8 cellular contexts compared by ENCODE assay signal in the genomic region with DNA sequence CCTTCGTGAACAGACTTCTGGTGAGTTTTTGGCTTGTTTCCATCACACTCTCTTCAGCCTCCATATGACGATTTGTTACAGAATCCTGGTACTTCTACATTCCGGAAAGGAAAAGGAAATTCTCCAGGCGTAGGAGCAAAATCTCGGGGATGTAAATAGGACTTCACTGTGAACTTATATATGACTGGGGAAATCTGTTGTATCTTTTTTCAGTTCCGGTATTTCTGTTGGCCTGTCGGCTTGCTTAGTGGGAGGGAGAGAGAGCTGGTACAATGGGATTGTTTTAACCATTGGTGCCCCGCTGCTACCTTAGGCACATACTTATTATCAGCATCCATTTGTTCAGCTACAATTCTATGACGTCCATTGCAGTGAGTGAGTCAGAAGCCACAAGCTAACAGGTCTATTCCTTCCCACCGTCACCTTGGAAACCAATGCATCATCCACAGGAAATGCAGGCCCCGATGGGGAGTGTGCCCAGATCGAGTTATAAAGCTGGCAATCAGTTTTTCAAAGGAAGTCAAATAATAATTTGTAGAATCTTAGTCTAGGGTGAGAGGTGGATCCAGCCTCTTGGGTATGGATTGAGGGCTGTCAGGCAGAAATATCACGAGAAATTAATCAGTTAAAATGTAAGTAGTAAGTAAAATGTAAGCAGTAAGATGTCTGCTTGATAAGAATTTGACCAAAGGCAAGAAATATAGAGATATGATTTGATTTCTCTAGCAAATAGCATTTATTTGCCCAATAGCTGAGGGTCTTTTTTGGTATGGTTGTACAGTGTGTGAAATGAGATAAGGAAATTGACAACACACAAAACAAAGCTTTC.
A peak's percentile ranks its signal among the peaks of the same experiment; 100 is the strongest.
DNase-seq lines count a peak whose midpoint lies in the region; ATAC-seq, FAIRE-seq and TF ChIP-seq lines count a peak whose summit lies in the region.

No MANE protein-coding gene starts in this region.

- FAIRE-seq in urothelium cell line (lab: Jason Lieb, UNC), result no peak

- no peak for TF ChIP-seq CTCF in endothelial cell (IDR thresholded peaks at IDR 0.05; ENCODE audit: unreplicated experiment)
- no peak for TF ChIP-seq CTCF in osteocyte (IDR thresholded peaks at IDR 0.05)

- H3K4me1 Mint-ChIP-seq in endothelial cell (ENCODE audit: unreplicated experiment) (peaks cover 4% of the 10 kb centered on the region), osteocyte (ENCODE audit: unreplicated experiment) (peaks cover 37% of the 10 kb centered on the region)

- no peak for ATAC-seq in HG03354 (IDR thresholded peaks at IDR 0.05; ENCODE audit: poor library complexity, severe bottlenecking, unreplicated experiment)
- no peak for ATAC-seq in HG03196 (IDR thresholded peaks at IDR 0.05; ENCODE audit: unreplicated experiment)

- H3K27me3 Mint-ChIP-seq in endothelial cell (ENCODE audit: unreplicated experiment) (no peaks in the 10 kb centered on the region), osteocyte (ENCODE audit: unreplicated experiment) (no peaks in the 10 kb centered on the region)

- H3K36me3 Mint-ChIP-seq in endothelial cell (ENCODE audit: low read depth, unreplicated experiment), result no peaks in the 10 kb centered on the region
- H3K36me3 Mint-ChIP-seq in osteocyte (ENCODE audit: unreplicated experiment), result no peaks in the 10 kb centered on the region

- H3K9me3 Mint-ChIP-seq in endothelial cell (ENCODE audit: unreplicated experiment) (no peaks in the 10 kb centered on the region), osteocyte (ENCODE audit: unreplicated experiment) (no peaks in the 10 kb centered on the region)

- H3K4me3 Mint-ChIP-seq in endothelial cell (ENCODE audit: unreplicated experiment), result no peak overlapping the region
- no peak overlapping the region for H3K4me3 Mint-ChIP-seq in osteocyte (ENCODE audit: unreplicated experiment)

- peak; percentile 92 for DNase-seq in AG20443 (ENCODE audit: low spot score)
- peak; percentile 74 for DNase-seq in NCI-H1436 (lab: John Stamatoyannopoulos, UW)
- peak; percentile 70 for DNase-seq in activated CD8-positive, alpha-beta memory T cell treated with anti-CD3 and anti-CD28 coated beads, Interleukin-2, amount 50 U/mL, for 1 hour (ENCODE audit: extremely low read depth)
- DNase-seq in endothelial cell (ENCODE audit: low spot score), result no peak
- DNase-seq in osteocyte (ENCODE audit: extremely low spot score, unreplicated experiment), result peak; percentile 44
- DNase-seq in urothelium cell line (ENCODE audit: low spot score), result peak; percentile 82

- peak overlapping the region; percentile 59 for H3K27ac Mint-ChIP-seq in endothelial cell (ENCODE audit: unreplicated experiment)
- H3K27ac Mint-ChIP-seq in osteocyte (ENCODE audit: unreplicated experiment), result peak overlapping the region; percentile 59
